In genomic region chr19:47507031-47507430, GRCh38 we compare ENCODE assay signal across 13 cellular contexts. TPM values are rescaled to one million over a fixed set of nuclear protein-coding genes. Genes with fewer than 3 reads are reported as not detected.
A peak's percentile ranks its signal among the peaks of the same experiment; 100 is the strongest.
DNase-seq lines count a peak whose midpoint lies in the region; ATAC-seq and TF ChIP-seq lines count a peak whose summit lies in the region.
"Had no signal": no experiment of that assay in that cellular context is flagged by ENCODE, and none has a peak within 500 bp of the region (broad histone marks: within the 10 kb centered on the region; RNA-seq: fewer than 3 reads in every experiment).

No MANE protein-coding gene starts in this region.

- H3K4me3 ChIP-seq in LNCaP clone FGC (ENCODE audit: low read depth, low read length) (0 out of 2 replicates have a peak overlapping the region, but pooled peaks have one; percentile 4), hepatocyte (no peak overlapping the region), gastrocnemius medialis (peak overlapping the region in 2 of 4 donors; percentile 2 to 3), Caco-2 (ENCODE audit: low read depth, low read length) (no peak overlapping the region)
- H3K4me3 ChIP-seq: upper lobe of left lung had no signal

- 54% methylated on average over 5 of the region's 5 CpGs for WGBS in hepatocyte (ENCODE audit: low lambda C conversion rate, missing lambda C conversion rate)

- TF ChIP-seq POLR2A in gastrocnemius medialis (IDR thresholded peaks at IDR 0.05): peak in 1 of 2 donors; percentile 20

- intact Hi-C loops in gastrocnemius medialis (cut with DNase I; ENCODE audit: low total_unique reads) (no loop called here), Caco-2 (cut with micrococcal nuclease; ENCODE audit: unreplicated experiment) (no loop called here)
- intact Hi-C loops in activated CD4-positive, alpha-beta memory T cell treated with anti-CD3 and anti-CD28 coated beads for 36 hours (cut with micrococcal nuclease): no loop called here
- intact Hi-C loops in activated CD4-positive, alpha-beta T cell treated with anti-CD3 and anti-CD28 coated beads for 36 hours (cut with DNase I, micrococcal nuclease): no loop called here

- peaks cover 23% of the 10 kb centered on the region for H3K4me1 Mint-ChIP-seq in activated CD4-positive, alpha-beta memory T cell treated with anti-CD3 and anti-CD28 coated beads for 36 hours (ENCODE audit: low read depth)
- peaks cover 25% of the 10 kb centered on the region for H3K4me1 Mint-ChIP-seq in activated CD4-positive, alpha-beta T cell treated with anti-CD3 and anti-CD28 coated beads for 36 hours
- H3K4me1 Mint-ChIP-seq in Caco-2 (ENCODE audit: low read depth, unreplicated experiment): peaks cover 5% of the 10 kb centered on the region

- no peak overlapping the region for H3K4me3 Mint-ChIP-seq in activated CD4-positive, alpha-beta memory T cell treated with anti-CD3 and anti-CD28 coated beads for 36 hours
- H3K4me3 Mint-ChIP-seq in activated CD4-positive, alpha-beta T cell treated with anti-CD3 and anti-CD28 coated beads for 36 hours: no peak overlapping the region
- H3K4me3 Mint-ChIP-seq in Caco-2 (ENCODE audit: unreplicated experiment): no peak overlapping the region
- H3K4me3 Mint-ChIP-seq: HFFc6 had no signal

- TF ChIP-seq CTCF in LNCaP clone FGC (IDR thresholded peaks at IDR 0.05; ENCODE audit: control insufficient read depth, extremely low read depth, insufficient read depth): no peak
- TF ChIP-seq CTCF in hepatocyte (IDR thresholded peaks at IDR 0.05; ENCODE audit: poor library complexity): no peak
- no peak for TF ChIP-seq CTCF in gastrocnemius medialis (IDR thresholded peaks at IDR 0.05 in 4 of 5, conservative IDR thresholded peaks at IDR 0.05 in 1 of 5)
- TF ChIP-seq CTCF in Caco-2 (IDR thresholded peaks at IDR 0.05; ENCODE audit: insufficient read depth in 1 of 2, low read depth in 1 of 2, low read length in 1 of 2, severe bottlenecking in 1 of 2, unreplicated experiment in 1 of 2): no peak

- DNase-seq in LNCaP clone FGC (ENCODE audit: low read depth): no peak
- peak; percentile 81 for DNase-seq in hepatocyte (ENCODE audit: low spot score)
- DNase-seq in gastrocnemius medialis: peak in 1 of 2 donors; percentile 73
- no peak for DNase-seq in NCI-H226
- no peak for DNase-seq in activated CD4-positive, alpha-beta memory T cell treated with anti-CD3 and anti-CD28 coated beads for 36 hours
- DNase-seq in activated CD4-positive, alpha-beta T cell treated with anti-CD3 and anti-CD28 coated beads for 36 hours: no peak
- DNase-seq in Caco-2: no peak
- DNase-seq: activated CD8-positive, alpha-beta memory T cell treated with anti-CD3 and anti-CD28 coated beads for 24 hours; HFFc6; NCI-H748 treated with DMSO at 0.1 percent for 48 hours; upper lobe of left lung had no signal

- H3K9me3 ChIP-seq in hepatocyte (ENCODE audit: low read depth) (no peaks in the 10 kb centered on the region), gastrocnemius medialis (no peaks in the 10 kb centered on the region), Caco-2 (no peaks in the 10 kb centered on the region)
- H3K9me3 ChIP-seq: upper lobe of left lung had no signal

- H3K27ac ChIP-seq in angular gyrus (ENCODE audit: low read depth, low read length) (peak overlapping the region; percentile 78), hepatocyte (peak overlapping the region; percentile 94), gastrocnemius medialis (peak overlapping the region; percentile 96 to 100 (median 99))
- H3K27ac ChIP-seq: epithelial cell of prostate had no signal

- no peak overlapping the region for H2AFZ ChIP-seq in hepatocyte

- no peak overlapping the region for H3K27ac Mint-ChIP-seq in activated CD4-positive, alpha-beta memory T cell treated with anti-CD3 and anti-CD28 coated beads for 36 hours
- no peak overlapping the region for H3K27ac Mint-ChIP-seq in activated CD4-positive, alpha-beta T cell treated with anti-CD3 and anti-CD28 coated beads for 36 hours
- no peak overlapping the region for H3K27ac Mint-ChIP-seq in Caco-2 (ENCODE audit: unreplicated experiment)
- H3K27ac Mint-ChIP-seq: HFFc6 had no signal

- CTCF ChIA-PET in activated CD4-positive, alpha-beta memory T cell treated with anti-CD3 and anti-CD28 coated beads for 36 hours (lab: Charles Lee): no interaction called here
- CTCF ChIA-PET in activated CD4-positive, alpha-beta T cell treated with anti-CD3 and anti-CD28 coated beads for 36 hours (lab: Charles Lee): interaction anchor here (0.5 to 0.6 kb wide), 2 partner anchors 248 to 299 kb away, joined by 3 read pairs; no protein-coding TSS in a partner anchor
- CTCF ChIA-PET in Caco-2 (lab: Charles Lee): no interaction called here

- H3K4me1 ChIP-seq in hepatocyte (ENCODE audit: insufficient read depth): peaks cover 17% of the 10 kb centered on the region
- H3K4me1 ChIP-seq in gastrocnemius medialis: peaks cover 80 to 90% of the 10 kb centered on the region in 2 donors
- peaks cover 7% of the 10 kb centered on the region for H3K4me1 ChIP-seq in Caco-2

- ATAC-seq in gastrocnemius medialis: peak; percentile 48 to 52
- ATAC-seq in activated CD4-positive, alpha-beta T cell treated with anti-CD3 and anti-CD28 coated beads for 36 hours: no peak

- no peaks in the 10 kb centered on the region for H3K9me2 ChIP-seq in hepatocyte (replicated peaks; ENCODE audit: insufficient read depth)

- no peaks in the 10 kb centered on the region for H3K36me3 ChIP-seq in hepatocyte (replicated peaks; ENCODE audit: insufficient read depth, low read depth)
- H3K36me3 ChIP-seq in gastrocnemius medialis: peaks cover 0 to 20% of the 10 kb centered on the region in 2 donors
- no peaks in the 10 kb centered on the region for H3K36me3 ChIP-seq in Caco-2 (ENCODE audit: control insufficient read depth, insufficient read depth, low read length)

- H3K27me3 ChIP-seq in hepatocyte (no peaks in the 10 kb centered on the region), gastrocnemius medialis (no peaks in the 10 kb centered on the region), Caco-2 (replicated peaks; ENCODE audit: control insufficient read depth, insufficient read depth, low read length) (no peaks in the 10 kb centered on the region)
- H3K27me3 ChIP-seq: upper lobe of left lung had no signal

- H3K27me3 Mint-ChIP-seq in activated CD4-positive, alpha-beta memory T cell treated with anti-CD3 and anti-CD28 coated beads for 36 hours: no peaks in the 10 kb centered on the region
- no peaks in the 10 kb centered on the region for H3K27me3 Mint-ChIP-seq in activated CD4-positive, alpha-beta T cell treated with anti-CD3 and anti-CD28 coated beads for 36 hours
- H3K27me3 Mint-ChIP-seq in Caco-2 (ENCODE audit: insufficient read depth, unreplicated experiment): no peaks in the 10 kb centered on the region

- peaks cover 89% of the 10 kb centered on the region for H3K79me2 ChIP-seq in hepatocyte

- BruUV-seq in Caco-2 (replicated peaks; lab: Mats Ljungman, UMichigan): no TSS peak

- H3K9me3 Mint-ChIP-seq in activated CD4-positive, alpha-beta memory T cell treated with anti-CD3 and anti-CD28 coated beads for 36 hours: no peaks in the 10 kb centered on the region
- H3K9me3 Mint-ChIP-seq in activated CD4-positive, alpha-beta T cell treated with anti-CD3 and anti-CD28 coated beads for 36 hours (ENCODE audit: low read depth): no peaks in the 10 kb centered on the region
- no peaks in the 10 kb centered on the region for H3K9me3 Mint-ChIP-seq in Caco-2 (ENCODE audit: unreplicated experiment)
- H3K9me3 Mint-ChIP-seq: HFFc6 had no signal

- in situ Hi-C loops in gastrocnemius medialis (cut with MboI; ENCODE audit: low sequenced_read_pairs in 4 of 4): no loop called here

- H3K4me2 ChIP-seq in hepatocyte: peak overlapping the region; percentile 49

- H3K36me3 Mint-ChIP-seq in activated CD4-positive, alpha-beta memory T cell treated with anti-CD3 and anti-CD28 coated beads for 36 hours: peaks cover 3% of the 10 kb centered on the region
- peaks cover 4% of the 10 kb centered on the region for H3K36me3 Mint-ChIP-seq in activated CD4-positive, alpha-beta T cell treated with anti-CD3 and anti-CD28 coated beads for 36 hours (ENCODE audit: low read depth)
- H3K36me3 Mint-ChIP-seq in Caco-2 (ENCODE audit: insufficient read depth, unreplicated experiment): peaks cover 58% of the 10 kb centered on the region

- POLR2A ChIA-PET in activated CD4-positive, alpha-beta memory T cell treated with anti-CD3 and anti-CD28 coated beads for 36 hours (lab: Charles Lee): no interaction called here
- POLR2A ChIA-PET in activated CD4-positive, alpha-beta T cell treated with anti-CD3 and anti-CD28 coated beads for 36 hours (lab: Charles Lee): interaction anchor here (0.6 kb wide), 1 partner anchor 13 kb away, joined by 5 read pairs; no protein-coding TSS in a partner anchor
- POLR2A ChIA-PET in Caco-2 (lab: Charles Lee): no interaction called here

- H4K20me1 ChIP-seq in hepatocyte (ENCODE audit: insufficient read depth, poor library complexity, severe bottlenecking): peaks cover 86% of the 10 kb centered on the region

RNA-seq across cellular contexts. Expression of gene NAPA, which starts 7.8 kb away (rescaled TPM):
- total RNA-seq in hepatocyte (89.8 and 106 TPM in 2 replicates), gastrocnemius medialis (100 to 1,000 TPM; 127 to 272 (median 212) TPM), Caco-2 (2022) (149 TPM in 2 replicates)
- polyA plus RNA-seq in hepatocyte: 192 and 229 TPM in 2 replicates
- 10 to 100 TPM; 67.3 to 70.4 TPM for total RNA-seq in activated CD4-positive, alpha-beta memory T cell treated with anti-CD3 and anti-CD28 coated beads for 36 hours
- total RNA-seq in activated CD4-positive, alpha-beta T cell treated with anti-CD3 and anti-CD28 coated beads for 36 hours: 10 to 100 TPM; 54.2 to 68.8 TPM

RNA-seq across cellular contexts. Expression of gene KPTN, which starts 23.0 kb away (rescaled TPM):
- total RNA-seq in hepatocyte (8.3 and 10.1 TPM in 2 replicates), gastrocnemius medialis (1 to 10 TPM in 3 of 4 donors, under 1 TPM in 1; 0.91 to 6.4 (median 3.9) TPM), Caco-2 (2022) (19.7 and 20.6 TPM in 2 replicates)
- 22.6 and 25.4 TPM in 2 replicates for polyA plus RNA-seq in hepatocyte
- 1 to 10 TPM; 7.0 to 9.2 TPM for total RNA-seq in activated CD4-positive, alpha-beta memory T cell treated with anti-CD3 and anti-CD28 coated beads for 36 hours
- 10 to 100 TPM in 1 of 2 experiments, 1 to 10 TPM in 1; 9.7 to 10.5 TPM for total RNA-seq in activated CD4-positive, alpha-beta T cell treated with anti-CD3 and anti-CD28 coated beads for 36 hours

RNA-seq across cellular contexts. Expression of gene SLC8A2, which starts 35.3 kb away (rescaled TPM):
- total RNA-seq in hepatocyte: 1.1 and 1.2 TPM in 2 replicates
- 0.24 and 0.40 TPM in 2 replicates for polyA plus RNA-seq in hepatocyte
- total RNA-seq in gastrocnemius medialis: not detected
- total RNA-seq in activated CD4-positive, alpha-beta memory T cell treated with anti-CD3 and anti-CD28 coated beads for 36 hours: under 1 TPM in 1 of 2 experiments, not detected in 1; 0.14 TPM
- under 1 TPM; 0.11 to 0.23 TPM for total RNA-seq in activated CD4-positive, alpha-beta T cell treated with anti-CD3 and anti-CD28 coated beads for 36 hours
- total RNA-seq in Caco-2 (2022): 1.2 and 1.3 TPM in 2 replicates
- total RNA-seq: HFFc6 had no signal
